In genomic region chr20:61761453-61762207, GRCh38 we compare ENCODE assay signal across 16 cellular contexts.
DNase-seq lines count a peak whose midpoint lies in the region; ATAC-seq and TF ChIP-seq lines count a peak whose summit lies in the region.
"Had no signal": no experiment of that assay in that cellular context is flagged by ENCODE, and none has a peak within 500 bp of the region (broad histone marks: within the 10 kb centered on the region; RNA-seq: fewer than 3 reads in every experiment).

No MANE protein-coding gene starts in this region.

- H3K27ac ChIP-seq in endodermal cell (ENCODE audit: low read depth, low read length) (no peak overlapping the region), aorta (ENCODE audit: low read depth in 1 of 2, low read length in 2 of 2) (no peak overlapping the region)
- H3K27ac ChIP-seq: BLaER1, Peyer's patch had no signal

- H3K9me3 ChIP-seq in endodermal cell (ENCODE audit: control insufficient read depth, low read length) (no peaks in the 10 kb centered on the region), aorta (ENCODE audit: control insufficient read depth, low read length) (no peaks in the 10 kb centered on the region)
- H3K9me3 ChIP-seq: BLaER1, Peyer's patch had no signal

- no peak overlapping the region for H3K4me3 Mint-ChIP-seq in activated naive CD4-positive, alpha-beta T cell treated with anti-CD3 and anti-CD28 coated beads, Interleukin-2, amount 10 ng/mL, durations not matched to agents 7 days and 5 days
- no peak overlapping the region for H3K4me3 Mint-ChIP-seq in endodermal cell
- H3K4me3 Mint-ChIP-seq: CD8-positive, alpha-beta T cell had no signal

- intact Hi-C loops in sciatic nerve (cut with DNase I) (no loop called here), aorta (cut with DNase I) (no loop called here)

- no peaks in the 10 kb centered on the region for H3K9me3 Mint-ChIP-seq in activated naive CD4-positive, alpha-beta T cell treated with anti-CD3 and anti-CD28 coated beads, Interleukin-2, amount 10 ng/mL, durations not matched to agents 7 days and 5 days
- no peaks in the 10 kb centered on the region for H3K9me3 Mint-ChIP-seq in endodermal cell
- H3K9me3 Mint-ChIP-seq: CD8-positive, alpha-beta T cell had no signal

- no peaks in the 10 kb centered on the region for H3K36me3 Mint-ChIP-seq in activated naive CD4-positive, alpha-beta T cell treated with anti-CD3 and anti-CD28 coated beads, Interleukin-2, amount 10 ng/mL, durations not matched to agents 7 days and 5 days
- H3K36me3 Mint-ChIP-seq in endodermal cell (ENCODE audit: low read depth): no peaks in the 10 kb centered on the region
- H3K36me3 Mint-ChIP-seq: CD8-positive, alpha-beta T cell had no signal

- no peak overlapping the region for H3K27ac Mint-ChIP-seq in activated naive CD4-positive, alpha-beta T cell treated with anti-CD3 and anti-CD28 coated beads, Interleukin-2, amount 10 ng/mL, durations not matched to agents 7 days and 5 days
- H3K27ac Mint-ChIP-seq in endodermal cell: no peak overlapping the region
- H3K27ac Mint-ChIP-seq: CD8-positive, alpha-beta T cell had no signal

- H3K4me1 ChIP-seq in endodermal cell (ENCODE audit: control insufficient read depth, insufficient read depth, low read length): no peaks in the 10 kb centered on the region
- H3K4me1 ChIP-seq in aorta (ENCODE audit: control insufficient read depth in 1 of 2, insufficient read depth in 2 of 2, low read length in 2 of 2): no peaks in the 10 kb centered on the region
- H3K4me1 ChIP-seq: Peyer's patch had no signal

- no peak for ATAC-seq in sciatic nerve
- ATAC-seq in aorta (ENCODE audit: low FRiP score): no peak
- no peak for ATAC-seq in GM18511 (IDR thresholded peaks at IDR 0.05; ENCODE audit: unreplicated experiment)
- ATAC-seq: CD8-positive, alpha-beta T cell; HCT116 had no signal

- H3K9ac ChIP-seq in endodermal cell (ENCODE audit: extremely low read depth, low read length, poor library complexity, severe bottlenecking): no peak overlapping the region
- H3K9ac ChIP-seq: BLaER1 had no signal

- peak; percentile 13 for DNase-seq in activated naive CD4-positive, alpha-beta T cell treated with anti-CD3 and anti-CD28 coated beads, Interleukin-2, amount 10 ng/mL, durations not matched to agents 7 days and 5 days
- no peak for DNase-seq in activated naive CD4-positive, alpha-beta T cell treated with anti-CD3 and anti-CD28 coated beads, Interleukin-2, amount 50 U/mL, for 16 hours
- DNase-seq in endodermal cell: peak; percentile 36
- peak; percentile 41 for DNase-seq in sciatic nerve (ENCODE audit: low spot score)
- DNase-seq in aorta: peak; percentile 12 to 67
- no peak for DNase-seq in GM19240 (ENCODE audit: insufficient read length, low spot score)
- no peak for DNase-seq in SIG-M5 (lab: John Stamatoyannopoulos, UW)
- DNase-seq: CD8-positive, alpha-beta T cell; DND-41; NCI-H1436; NCI-H2081; NCI-H524 had no signal

- H3K27me3 Mint-ChIP-seq in activated naive CD4-positive, alpha-beta T cell treated with anti-CD3 and anti-CD28 coated beads, Interleukin-2, amount 10 ng/mL, durations not matched to agents 7 days and 5 days: peaks cover 4% of the 10 kb centered on the region
- peaks cover 12% of the 10 kb centered on the region for H3K27me3 Mint-ChIP-seq in endodermal cell (ENCODE audit: insufficient read depth)

- H3K4me3 ChIP-seq in endodermal cell (ENCODE audit: low read length): no peak overlapping the region
- no peak overlapping the region for H3K4me3 ChIP-seq in aorta (ENCODE audit: low read length in 2 of 2)
- H3K4me3 ChIP-seq: BLaER1, Peyer's patch had no signal

- CTCF ChIA-PET in activated naive CD4-positive, alpha-beta T cell treated with anti-CD3 and anti-CD28 coated beads, Interleukin-2, amount 10 ng/mL, durations not matched to agents 7 days and 5 days (lab: Charles Lee): no interaction called here

- H3K27me3 ChIP-seq in endodermal cell (ENCODE audit: control insufficient read depth, insufficient read depth, low read length, poor library complexity, severe bottlenecking) (no peaks in the 10 kb centered on the region), aorta (ENCODE audit: control insufficient read depth in 1 of 2, insufficient read depth in 2 of 2, low read length in 1 of 2) (no peaks in the 10 kb centered on the region)
- H3K27me3 ChIP-seq: BLaER1, Peyer's patch had no signal

- H3K4me1 Mint-ChIP-seq in activated naive CD4-positive, alpha-beta T cell treated with anti-CD3 and anti-CD28 coated beads, Interleukin-2, amount 10 ng/mL, durations not matched to agents 7 days and 5 days: no peaks in the 10 kb centered on the region
- H3K4me1 Mint-ChIP-seq in endodermal cell: no peaks in the 10 kb centered on the region

- TF ChIP-seq CTCF in endodermal cell (conservative IDR thresholded peaks at IDR 0.05): no peak

- H3K36me3 ChIP-seq in endodermal cell (ENCODE audit: control insufficient read depth, insufficient read depth, low read length) (no peaks in the 10 kb centered on the region), aorta (ENCODE audit: control insufficient read depth in 1 of 2, insufficient read depth in 2 of 2, low read length in 1 of 2) (no peaks in the 10 kb centered on the region)
- H3K36me3 ChIP-seq: BLaER1, Peyer's patch had no signal

- 90 to 96% methylated on average over 20 to 26 of the region's 26 CpGs for WGBS in endodermal cell (ENCODE audit: insufficient coverage in 1 of 2, insufficient read length in 1 of 2), 2 experiments
- 86 to 87% methylated on average over 26 of the region's 26 CpGs for WGBS in aorta, 2 donors

Comparison
In these comparisons a context has a peak if more than half of its experiments do, and no peak if none do; other contexts are left out.
1. DNase-seq: peak in activated naive CD4-positive, alpha-beta T cell treated with anti-CD3 and anti-CD28 coated beads, Interleukin-2, amount 10 ng/mL, durations not matched to agents 7 days and 5 days (single experiment), endodermal cell (single experiment), sciatic nerve (single experiment) and aorta (2 of 2); none in activated naive CD4-positive, alpha-beta T cell treated with anti-CD3 and anti-CD28 coated beads, Interleukin-2, amount 50 U/mL, for 16 hours (single experiment), GM19240 (single experiment) and SIG-M5 (single experiment).